10 cellular contexts compared by ENCODE assay signal in genomic region chr4:118811008-118811764, GRCh38. TPM values are rescaled to one million over a fixed set of nuclear protein-coding genes. Genes with fewer than 3 reads are reported as not detected.
A peak's percentile ranks its signal among the peaks of the same experiment; 100 is the strongest.
DNase-seq lines count a peak whose midpoint lies in the region; ATAC-seq and TF ChIP-seq lines count a peak whose summit lies in the region.
"Had no signal": no experiment of that assay in that cellular context is flagged by ENCODE, and none has a peak within 500 bp of the region (broad histone marks: within the 10 kb centered on the region; RNA-seq: fewer than 3 reads in every experiment).

No MANE protein-coding gene starts in this region.

- H3K9me3 Mint-ChIP-seq in endothelial cell (ENCODE audit: unreplicated experiment): no peaks in the 10 kb centered on the region
- no peaks in the 10 kb centered on the region for H3K9me3 Mint-ChIP-seq in osteocyte (ENCODE audit: unreplicated experiment)
- H3K9me3 Mint-ChIP-seq in progenitor cell of endocrine pancreas (ENCODE audit: low read depth): no peaks in the 10 kb centered on the region

- H3K27ac Mint-ChIP-seq in endothelial cell (ENCODE audit: unreplicated experiment) (peak overlapping the region; percentile 65), osteocyte (ENCODE audit: unreplicated experiment) (peak overlapping the region; percentile 14), progenitor cell of endocrine pancreas (no peak overlapping the region)

- H3K27me3 Mint-ChIP-seq in endothelial cell (ENCODE audit: unreplicated experiment) (peaks cover 1% of the 10 kb centered on the region), osteocyte (ENCODE audit: unreplicated experiment) (no peaks in the 10 kb centered on the region), progenitor cell of endocrine pancreas (no peaks in the 10 kb centered on the region)

- ATAC-seq in HG03175 (IDR thresholded peaks at IDR 0.05; ENCODE audit: unreplicated experiment): no peak

- H3K36me3 Mint-ChIP-seq in endothelial cell (ENCODE audit: low read depth, unreplicated experiment) (peaks cover 55% of the 10 kb centered on the region), osteocyte (ENCODE audit: unreplicated experiment) (peaks cover 70% of the 10 kb centered on the region), progenitor cell of endocrine pancreas (ENCODE audit: insufficient read depth) (peaks cover 17% of the 10 kb centered on the region)

- no peak for TF ChIP-seq POLR2A in NB4 (IDR thresholded peaks at IDR 0.05; ENCODE audit: extremely low read depth, insufficient read length)

- H3K4me3 Mint-ChIP-seq in endothelial cell (ENCODE audit: unreplicated experiment) (no peak overlapping the region), osteocyte (ENCODE audit: unreplicated experiment) (no peak overlapping the region), progenitor cell of endocrine pancreas (ENCODE audit: low read depth) (no peak overlapping the region)

- TF ChIP-seq CTCF in AG09319 (IDR thresholded peaks at IDR 0.05; ENCODE audit: low read depth, low read length): no peak
- TF ChIP-seq CTCF in NB4 (IDR thresholded peaks at IDR 0.05; ENCODE audit: low read depth, low read length): no peak
- TF ChIP-seq CTCF in endothelial cell (IDR thresholded peaks at IDR 0.05; ENCODE audit: unreplicated experiment): no peak
- no peak for TF ChIP-seq CTCF in osteocyte (IDR thresholded peaks at IDR 0.05)
- no peak for TF ChIP-seq CTCF in progenitor cell of endocrine pancreas (IDR thresholded peaks at IDR 0.05; ENCODE audit: unreplicated experiment)

- DNase-seq in AG09319 (ENCODE audit: extremely low read depth, low read depth) (peak; percentile 81), NB4 (ENCODE audit: low read depth) (peak; percentile 72), endothelial cell (ENCODE audit: low spot score) (no peak), osteocyte (ENCODE audit: extremely low spot score, unreplicated experiment) (no peak), NCI-H748 treated with DMSO at 0.1 percent for 48 hours (lab: John Stamatoyannopoulos, UW) (no peak), NCI-H69 (lab: John Stamatoyannopoulos, UW) (no peak), progenitor cell of endocrine pancreas (ENCODE audit: low spot score, unreplicated experiment) (no peak)
- DNase-seq: activated gamma-delta T cell, C1 segment of cervical spinal cord had no signal

- H3K4me1 Mint-ChIP-seq in endothelial cell (ENCODE audit: unreplicated experiment): no peaks in the 10 kb centered on the region
- H3K4me1 Mint-ChIP-seq in osteocyte (ENCODE audit: unreplicated experiment): peaks cover 2% of the 10 kb centered on the region
- H3K4me1 Mint-ChIP-seq in progenitor cell of endocrine pancreas (ENCODE audit: low read depth): no peaks in the 10 kb centered on the region

- no peak overlapping the region for H3K4me3 ChIP-seq in NB4 (ENCODE audit: low read depth, low read length)

RNA-seq across cellular contexts. Expression of gene SEC24D, which starts 24.7 kb away (rescaled TPM):
- 70.4 TPM for total RNA-seq in endothelial cell (ENCODE audit: unreplicated experiment)
- 118 and 138 TPM in 2 replicates for total RNA-seq in osteocyte
- 30.1 and 30.2 TPM in 2 replicates for total RNA-seq in progenitor cell of endocrine pancreas

Comparison
In these comparisons a context has a peak if more than half of its experiments do, and no peak if none do; other contexts are left out.
1. DNase-seq: peak in AG09319 (single experiment) and NB4 (single experiment); none in endothelial cell (single experiment), osteocyte (single experiment), NCI-H748 treated with DMSO at 0.1 percent for 48 hours (single experiment), NCI-H69 (single experiment) and progenitor cell of endocrine pancreas (single experiment).